ENCODE assay signal across 8 cellular contexts in the genomic region with DNA sequence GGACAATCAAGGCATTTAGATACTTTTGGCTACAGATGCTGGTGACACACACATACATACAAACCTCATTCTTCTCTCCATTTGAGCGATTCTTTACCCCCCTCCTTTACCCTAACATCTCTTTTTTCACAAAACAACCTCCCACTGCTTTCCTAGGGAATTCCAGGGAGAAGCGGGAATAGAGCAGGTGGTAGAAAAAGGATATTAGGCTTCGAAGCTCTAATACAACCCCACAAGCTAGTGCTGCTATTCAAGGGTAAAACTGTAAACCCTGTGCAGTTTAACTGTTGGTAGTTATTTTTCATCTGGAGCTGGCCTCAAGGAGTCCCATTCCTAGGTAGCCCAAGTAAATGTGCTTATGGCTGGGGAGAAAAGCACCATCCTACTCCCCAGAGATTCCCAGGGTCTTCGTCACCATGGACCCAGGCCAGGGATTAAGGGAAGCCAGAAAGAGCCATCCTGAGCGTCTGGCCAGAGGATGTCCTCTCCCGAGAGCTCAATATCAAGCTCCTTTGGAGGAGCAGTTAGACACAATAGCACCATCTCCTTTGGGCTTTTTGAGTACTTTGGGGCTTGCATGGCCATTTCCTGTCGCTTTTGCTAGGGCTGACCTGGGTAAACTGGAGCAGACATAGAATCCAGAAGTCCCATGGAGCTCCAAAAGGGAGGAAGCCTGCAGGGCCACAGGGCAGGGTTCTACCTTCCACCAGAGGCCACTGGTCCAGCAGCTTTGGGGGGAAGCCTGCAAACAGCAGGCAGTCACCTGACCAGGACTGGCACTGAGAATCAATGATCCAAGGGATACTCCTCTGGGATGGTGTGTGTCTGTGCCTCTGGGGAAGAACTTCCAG. TPM values are rescaled to one million over a fixed set of nuclear protein-coding genes. Genes with fewer than 3 reads are reported as not detected.
DNase-seq lines count a peak whose midpoint lies in the region; ATAC-seq and TF ChIP-seq lines count a peak whose summit lies in the region.

No MANE protein-coding gene starts in this region.

- H3K36me3 Mint-ChIP-seq in activated naive CD8-positive, alpha-beta T cell treated with anti-CD3 and anti-CD28 coated beads, Interleukin-2, amount 50 U/mL, for 24 hours (ENCODE audit: low read depth), result peaks cover 14% of the 10 kb centered on the region
- peaks cover 17% of the 10 kb centered on the region for H3K36me3 Mint-ChIP-seq in stimulated activated naive CD8-positive, alpha-beta T cell treated with anti-CD3 and anti-CD28 coated beads, Interleukin-15, Interleukin-2, amounts not matched to agents 100 ng/mL and 50 ng/mL, for 24 hours (ENCODE audit: low read depth)

- no peak for DNase-seq in activated naive CD8-positive, alpha-beta T cell treated with anti-CD3 and anti-CD28 coated beads, Interleukin-2, amount 50 U/mL, for 24 hours
- DNase-seq in NCI-H2227 treated with DMSO at 0.1 percent for 48 hours (lab: John Stamatoyannopoulos, UW) (no peak), HT-29 (ENCODE audit: low spot score) (no peak)

- H3K4me3 Mint-ChIP-seq in activated naive CD8-positive, alpha-beta T cell treated with anti-CD3 and anti-CD28 coated beads, Interleukin-2, amount 50 U/mL, for 24 hours, result peak overlapping the region; percentile 94
- peak overlapping the region; percentile 97 for H3K4me3 Mint-ChIP-seq in stimulated activated naive CD8-positive, alpha-beta T cell treated with anti-CD3 and anti-CD28 coated beads, Interleukin-15, Interleukin-2, amounts not matched to agents 100 ng/mL and 50 ng/mL, for 24 hours

- peak overlapping the region; percentile 86 for H3K27ac Mint-ChIP-seq in activated naive CD8-positive, alpha-beta T cell treated with anti-CD3 and anti-CD28 coated beads, Interleukin-2, amount 50 U/mL, for 24 hours
- H3K27ac Mint-ChIP-seq in stimulated activated naive CD8-positive, alpha-beta T cell treated with anti-CD3 and anti-CD28 coated beads, Interleukin-15, Interleukin-2, amounts not matched to agents 100 ng/mL and 50 ng/mL, for 24 hours, result peak overlapping the region; percentile 92

- H3K9me3 Mint-ChIP-seq in activated naive CD8-positive, alpha-beta T cell treated with anti-CD3 and anti-CD28 coated beads, Interleukin-2, amount 50 U/mL, for 24 hours, result no peaks in the 10 kb centered on the region
- no peaks in the 10 kb centered on the region for H3K9me3 Mint-ChIP-seq in stimulated activated naive CD8-positive, alpha-beta T cell treated with anti-CD3 and anti-CD28 coated beads, Interleukin-15, Interleukin-2, amounts not matched to agents 100 ng/mL and 50 ng/mL, for 24 hours

- peaks cover 69% of the 10 kb centered on the region for H3K4me1 Mint-ChIP-seq in activated naive CD8-positive, alpha-beta T cell treated with anti-CD3 and anti-CD28 coated beads, Interleukin-2, amount 50 U/mL, for 24 hours
- peaks cover 69% of the 10 kb centered on the region for H3K4me1 Mint-ChIP-seq in stimulated activated naive CD8-positive, alpha-beta T cell treated with anti-CD3 and anti-CD28 coated beads, Interleukin-15, Interleukin-2, amounts not matched to agents 100 ng/mL and 50 ng/mL, for 24 hours (ENCODE audit: low read depth)

- no peaks in the 10 kb centered on the region for H3K27me3 Mint-ChIP-seq in activated naive CD8-positive, alpha-beta T cell treated with anti-CD3 and anti-CD28 coated beads, Interleukin-2, amount 50 U/mL, for 24 hours
- no peaks in the 10 kb centered on the region for H3K27me3 Mint-ChIP-seq in stimulated activated naive CD8-positive, alpha-beta T cell treated with anti-CD3 and anti-CD28 coated beads, Interleukin-15, Interleukin-2, amounts not matched to agents 100 ng/mL and 50 ng/mL, for 24 hours

- no peak for TF ChIP-seq EP300 in Ishikawa (IDR thresholded peaks at IDR 0.05; ENCODE audit: borderline replicate concordance)

- no peak for ATAC-seq in activated naive CD8-positive, alpha-beta T cell treated with anti-CD3 and anti-CD28 coated beads, Interleukin-2, amount 50 U/mL, for 24 hours
- no peak for ATAC-seq in GM21825 (IDR thresholded peaks at IDR 0.05; ENCODE audit: unreplicated experiment)
- no peak for ATAC-seq in HG03469 (IDR thresholded peaks at IDR 0.05; ENCODE audit: unreplicated experiment)

- TF ChIP-seq RAD21 in Ishikawa (IDR thresholded peaks at IDR 0.05; ENCODE audit: low read depth), result no peak

- H3K27ac ChIP-seq in layer of hippocampus (ENCODE audit: low read depth, low read length), result peak overlapping the region; percentile 77

- H3K27me3 ChIP-seq in layer of hippocampus (ENCODE audit: control insufficient read depth, insufficient read depth, low read length), result no peaks in the 10 kb centered on the region

TF ChIP-seq in Ishikawa, 13 proteins besides CTCF, POLR2A, EP300 and RAD21:
- no peak for TF ChIP-seq EGR1 (IDR thresholded peaks at IDR 0.05)
- no peak for TF ChIP-seq FOXM1 (IDR thresholded peaks at IDR 0.05; ENCODE audit: borderline replicate concordance, low read depth)
- TF ChIP-seq TAF1 (IDR thresholded peaks at IDR 0.05; ENCODE audit: low read depth), result no peak
- no peak for TF ChIP-seq TCF12 (IDR thresholded peaks at IDR 0.05; ENCODE audit: low read depth)
- no peak for TF ChIP-seq NFIC (IDR thresholded peaks at IDR 0.05)
- TF ChIP-seq YY1 (IDR thresholded peaks at IDR 0.05; ENCODE audit: low read depth), result no peak
- no peak for TF ChIP-seq CEBPB (IDR thresholded peaks at IDR 0.05)
- TF ChIP-seq, protein P1, sequence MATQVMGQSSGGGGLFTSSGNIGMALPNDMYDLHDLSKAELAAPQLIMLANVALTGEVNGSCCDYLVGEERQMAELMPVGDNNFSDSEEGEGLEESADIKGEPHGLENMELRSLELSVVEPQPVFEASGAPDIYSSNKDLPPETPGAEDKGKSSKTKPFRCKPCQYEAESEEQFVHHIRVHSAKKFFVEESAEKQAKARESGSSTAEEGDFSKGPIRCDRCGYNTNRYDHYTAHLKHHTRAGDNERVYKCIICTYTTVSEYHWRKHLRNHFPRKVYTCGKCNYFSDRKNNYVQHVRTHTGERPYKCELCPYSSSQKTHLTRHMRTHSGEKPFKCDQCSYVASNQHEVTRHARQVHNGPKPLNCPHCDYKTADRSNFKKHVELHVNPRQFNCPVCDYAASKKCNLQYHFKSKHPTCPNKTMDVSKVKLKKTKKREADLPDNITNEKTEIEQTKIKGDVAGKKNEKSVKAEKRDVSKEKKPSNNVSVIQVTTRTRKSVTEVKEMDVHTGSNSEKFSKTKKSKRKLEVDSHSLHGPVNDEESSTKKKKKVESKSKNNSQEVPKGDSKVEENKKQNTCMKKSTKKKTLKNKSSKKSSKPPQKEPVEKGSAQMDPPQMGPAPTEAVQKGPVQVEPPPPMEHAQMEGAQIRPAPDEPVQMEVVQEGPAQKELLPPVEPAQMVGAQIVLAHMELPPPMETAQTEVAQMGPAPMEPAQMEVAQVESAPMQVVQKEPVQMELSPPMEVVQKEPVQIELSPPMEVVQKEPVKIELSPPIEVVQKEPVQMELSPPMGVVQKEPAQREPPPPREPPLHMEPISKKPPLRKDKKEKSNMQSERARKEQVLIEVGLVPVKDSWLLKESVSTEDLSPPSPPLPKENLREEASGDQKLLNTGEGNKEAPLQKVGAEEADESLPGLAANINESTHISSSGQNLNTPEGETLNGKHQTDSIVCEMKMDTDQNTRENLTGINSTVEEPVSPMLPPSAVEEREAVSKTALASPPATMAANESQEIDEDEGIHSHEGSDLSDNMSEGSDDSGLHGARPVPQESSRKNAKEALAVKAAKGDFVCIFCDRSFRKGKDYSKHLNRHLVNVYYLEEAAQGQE (IDR thresholded peaks at IDR 0.05; ENCODE audit: low read depth), result no peak
- TF ChIP-seq, protein P2, sequence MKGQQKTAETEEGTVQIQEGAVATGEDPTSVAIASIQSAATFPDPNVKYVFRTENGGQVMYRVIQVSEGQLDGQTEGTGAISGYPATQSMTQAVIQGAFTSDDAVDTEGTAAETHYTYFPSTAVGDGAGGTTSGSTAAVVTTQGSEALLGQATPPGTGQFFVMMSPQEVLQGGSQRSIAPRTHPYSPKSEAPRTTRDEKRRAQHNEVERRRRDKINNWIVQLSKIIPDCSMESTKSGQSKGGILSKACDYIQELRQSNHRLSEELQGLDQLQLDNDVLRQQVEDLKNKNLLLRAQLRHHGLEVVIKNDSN (IDR thresholded peaks at IDR 0.05), result peak; percentile 36; the same call in 1 of the 2 replicates
TF ChIP-seq in Ishikawa: peak in this region for 1.

RNA-seq across cellular contexts. Expression of a gene that starts 3.1 kb away (rescaled TPM):
- total RNA-seq in HT-29 (2014; rRNA removed; shearing (Covaris generic)), result 4.8 and 5.2 TPM in 2 replicates

RNA-seq across cellular contexts. Expression of a gene that starts 49.8 kb away (rescaled TPM):
- total RNA-seq in HT-29 (2014; rRNA removed; shearing (Covaris generic)), result 7.6 and 9.5 TPM in 2 replicates

RNA-seq across cellular contexts. Expression of a gene that starts 49.9 kb away (rescaled TPM):
- total RNA-seq in HT-29 (2014; rRNA removed; shearing (Covaris generic)), result 4.5 and 5.1 TPM in 2 replicates
